ENCODE assay signal across 1 cellular context in the genomic region with DNA sequence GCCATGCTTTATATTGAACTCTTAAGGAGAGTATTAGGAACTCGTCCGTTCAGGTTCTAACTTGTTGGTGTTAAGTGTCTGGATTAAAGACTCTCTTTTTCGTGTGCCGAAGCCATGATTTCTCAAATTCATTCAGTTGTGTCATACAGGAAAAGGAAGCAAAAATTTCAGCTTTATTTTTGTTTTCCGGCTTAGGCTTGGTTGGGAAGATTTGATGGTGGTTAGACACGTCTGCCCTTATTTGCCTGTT.
TF ChIP-seq lines count a peak whose summit lies in the region.

No MANE protein-coding gene starts in this region.

TF ChIP-seq in GM23338, 12 proteins besides CTCF, POLR2A, EP300 and RAD21 (continued from another document):
- TF ChIP-seq, protein P1, sequence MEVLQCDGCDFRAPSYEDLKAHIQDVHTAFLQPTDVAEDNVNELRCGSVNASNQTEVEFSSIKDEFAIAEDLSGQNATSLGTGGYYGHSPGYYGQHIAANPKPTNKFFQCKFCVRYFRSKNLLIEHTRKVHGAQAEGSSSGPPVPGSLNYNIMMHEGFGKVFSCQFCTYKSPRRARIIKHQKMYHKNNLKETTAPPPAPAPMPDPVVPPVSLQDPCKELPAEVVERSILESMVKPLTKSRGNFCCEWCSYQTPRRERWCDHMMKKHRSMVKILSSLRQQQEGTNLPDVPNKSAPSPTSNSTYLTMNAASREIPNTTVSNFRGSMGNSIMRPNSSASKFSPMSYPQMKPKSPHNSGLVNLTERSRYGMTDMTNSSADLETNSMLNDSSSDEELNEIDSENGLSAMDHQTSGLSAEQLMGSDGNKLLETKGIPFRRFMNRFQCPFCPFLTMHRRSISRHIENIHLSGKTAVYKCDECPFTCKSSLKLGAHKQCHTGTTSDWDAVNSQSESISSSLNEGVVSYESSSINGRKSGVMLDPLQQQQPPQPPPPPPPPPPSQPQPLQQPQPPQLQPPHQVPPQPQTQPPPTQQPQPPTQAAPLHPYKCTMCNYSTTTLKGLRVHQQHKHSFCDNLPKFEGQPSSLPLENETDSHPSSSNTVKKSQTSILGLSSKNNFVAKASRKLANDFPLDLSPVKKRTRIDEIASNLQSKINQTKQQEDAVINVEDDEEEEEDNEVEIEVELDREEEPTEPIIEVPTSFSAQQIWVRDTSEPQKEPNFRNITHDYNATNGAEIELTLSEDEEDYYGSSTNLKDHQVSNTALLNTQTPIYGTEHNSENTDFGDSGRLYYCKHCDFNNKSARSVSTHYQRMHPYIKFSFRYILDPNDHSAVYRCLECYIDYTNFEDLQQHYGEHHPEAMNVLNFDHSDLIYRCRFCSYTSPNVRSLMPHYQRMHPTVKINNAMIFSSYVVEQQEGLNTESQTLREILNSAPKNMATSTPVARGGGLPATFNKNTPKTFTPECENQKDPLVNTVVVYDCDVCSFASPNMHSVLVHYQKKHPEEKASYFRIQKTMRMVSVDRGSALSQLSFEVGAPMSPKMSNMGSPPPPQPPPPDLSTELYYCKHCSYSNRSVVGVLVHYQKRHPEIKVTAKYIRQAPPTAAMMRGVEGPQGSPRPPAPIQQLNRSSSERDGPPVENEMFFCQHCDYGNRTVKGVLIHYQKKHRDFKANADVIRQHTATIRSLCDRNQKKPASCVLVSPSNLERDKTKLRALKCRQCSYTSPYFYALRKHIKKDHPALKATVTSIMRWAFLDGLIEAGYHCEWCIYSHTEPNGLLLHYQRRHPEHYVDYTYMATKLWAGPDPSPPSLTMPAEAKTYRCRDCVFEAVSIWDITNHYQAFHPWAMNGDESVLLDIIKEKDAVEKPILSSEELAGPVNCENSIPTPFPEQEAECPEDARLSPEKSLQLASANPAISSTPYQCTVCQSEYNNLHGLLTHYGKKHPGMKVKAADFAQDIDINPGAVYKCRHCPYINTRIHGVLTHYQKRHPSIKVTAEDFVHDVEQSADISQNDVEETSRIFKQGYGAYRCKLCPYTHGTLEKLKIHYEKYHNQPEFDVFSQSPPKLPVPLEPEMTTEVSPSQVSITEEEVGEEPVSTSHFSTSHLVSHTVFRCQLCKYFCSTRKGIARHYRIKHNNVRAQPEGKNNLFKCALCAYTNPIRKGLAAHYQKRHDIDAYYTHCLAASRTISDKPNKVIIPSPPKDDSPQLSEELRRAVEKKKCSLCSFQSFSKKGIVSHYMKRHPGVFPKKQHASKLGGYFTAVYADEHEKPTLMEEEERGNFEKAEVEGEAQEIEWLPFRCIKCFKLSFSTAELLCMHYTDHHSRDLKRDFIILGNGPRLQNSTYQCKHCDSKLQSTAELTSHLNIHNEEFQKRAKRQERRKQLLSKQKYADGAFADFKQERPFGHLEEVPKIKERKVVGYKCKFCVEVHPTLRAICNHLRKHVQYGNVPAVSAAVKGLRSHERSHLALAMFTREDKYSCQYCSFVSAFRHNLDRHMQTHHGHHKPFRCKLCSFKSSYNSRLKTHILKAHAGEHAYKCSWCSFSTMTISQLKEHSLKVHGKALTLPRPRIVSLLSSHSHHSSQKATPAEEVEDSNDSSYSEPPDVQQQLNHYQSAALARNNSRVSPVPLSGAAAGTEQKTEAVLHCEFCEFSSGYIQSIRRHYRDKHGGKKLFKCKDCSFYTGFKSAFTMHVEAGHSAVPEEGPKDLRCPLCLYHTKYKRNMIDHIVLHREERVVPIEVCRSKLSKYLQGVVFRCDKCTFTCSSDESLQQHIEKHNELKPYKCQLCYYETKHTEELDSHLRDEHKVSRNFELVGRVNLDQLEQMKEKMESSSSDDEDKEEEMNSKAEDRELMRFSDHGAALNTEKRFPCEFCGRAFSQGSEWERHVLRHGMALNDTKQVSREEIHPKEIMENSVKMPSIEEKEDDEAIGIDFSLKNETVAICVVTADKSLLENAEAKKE (CRISPR knock-in tag; IDR thresholded peaks at IDR 0.05): no peak
- no peak for TF ChIP-seq JUNB (IDR thresholded peaks at IDR 0.05; ENCODE audit: unreplicated experiment)
TF ChIP-seq in GM23338: peak in this region for 0.
